Comparison of ENCODE assay signal across 39 cellular contexts in genomic region chr11:125778728-125779127, GRCh38. TPM values are rescaled to one million over a fixed set of nuclear protein-coding genes. Genes with fewer than 3 reads are reported as not detected.
"Had no signal": no experiment of that assay in that cellular context is flagged by ENCODE, and none has a peak within 500 bp of the region (broad histone marks: within the 10 kb centered on the region; RNA-seq: fewer than 3 reads in every experiment).

Gene PATE2, minus strand, starts transcription at chr11:125778828. Its CDS starts 55 bp downstream, at chr11:125778773.

- H3K4me3 ChIP-seq: adrenal gland, ascending aorta, coronary artery, dorsolateral prefrontal cortex, esophagus muscularis mucosa, gastrocnemius medialis, heart left ventricle had no signal

- H3K9me3 ChIP-seq: adrenal gland, ascending aorta, esophagus muscularis mucosa, gastrocnemius medialis, heart left ventricle had no signal

- H3K9me3 Mint-ChIP-seq: activated naive CD4-positive, alpha-beta T cell treated with anti-CD3 and anti-CD28 coated beads, Interleukin-2, amount 50 U/mL, for 24 hours; activated naive CD8-positive, alpha-beta T cell treated with anti-CD3 and anti-CD28 coated beads, Interleukin-2, amount 50 U/mL, for 24 hours; activated T-helper 1 cell treated with anti-CD3 and anti-CD28 coated beads, Interleukin-12 subunit alpha, Interleukin-12 subunit beta, Interleukin-2, Interleukin-4 antibody, amounts not matched to agents 30 ng/mL and 10 ng/mL and 1 ng/mL, durations not matched to agents 14 hours and 24 hours and 36 hours; activated T-helper 2 cell treated with anti-CD3 and anti-CD28 coated beads, Interferon-gamma antibody, Interleukin-2, Interleukin-4, amounts not matched to agents 10 μg/mL and 5 μg/mL and 100 μg/mL, durations not matched to agents 14 hours and 24 hours and 36 hours; dendritic cell treated with granulocyte-macrophage colony-stimulating factor and Interleukin-4, amounts not matched to agents 40 ng/mL and 50 ng/mL, for 4 days; T-helper 1 cell treated with Interleukin-12 subunit alpha and Interleukin-12 subunit beta and Interleukin-4 antibody, amounts not matched to agents 30 μg/mL and 1 μg/mL, for 36 hours; T-helper 2 cell treated with Interferon-gamma antibody and Interleukin-4, amounts not matched to agents 5 μg/mL and 100 μg/mL, for 36 hours had no signal

- H3K4me3 Mint-ChIP-seq: activated CD4-positive, alpha-beta memory T cell treated with anti-CD3 and anti-CD28 coated beads for 36 hours; activated CD4-positive, alpha-beta T cell treated with anti-CD3 and anti-CD28 coated beads for 36 hours; activated CD4-positive, alpha-beta T cell treated with anti-CD3 and anti-CD28 coated beads, Interleukin-2, amount 10 ng/mL, durations not matched to agents 24 days and 14 days; activated CD8-positive, alpha-beta memory T cell treated with anti-CD3 and anti-CD28 coated beads, Interleukin-2, amount 10 ng/mL, durations not matched to agents 7 days and 5 days; activated CD8-positive, alpha-beta T cell treated with anti-CD3 and anti-CD28 coated beads, Interleukin-2, amount 10 ng/mL, durations not matched to agents 7 days and 5 days; activated naive CD4-positive, alpha-beta T cell treated with anti-CD3 and anti-CD28 coated beads for 36 hours; activated naive CD4-positive, alpha-beta T cell treated with anti-CD3 and anti-CD28 coated beads, Interleukin-2, amount 50 U/mL, for 24 hours; activated naive CD8-positive, alpha-beta T cell treated with anti-CD3 and anti-CD28 coated beads for 36 hours; activated naive CD8-positive, alpha-beta T cell treated with anti-CD3 and anti-CD28 coated beads, Interleukin-2, amount 50 U/mL, for 24 hours; activated T-helper 1 cell treated with anti-CD3 and anti-CD28 coated beads, Interleukin-12 subunit alpha, Interleukin-12 subunit beta, Interleukin-2, Interleukin-4 antibody, amounts not matched to agents 30 ng/mL and 10 ng/mL and 1 ng/mL, durations not matched to agents 14 hours and 24 hours and 36 hours; central memory CD8-positive, alpha-beta T cell; dendritic cell treated with granulocyte-macrophage colony-stimulating factor and Interleukin-4, amounts not matched to agents 40 ng/mL and 50 ng/mL, for 4 days; endodermal cell; T-helper 1 cell treated with Interleukin-12 subunit alpha and Interleukin-12 subunit beta and Interleukin-4 antibody, amounts not matched to agents 30 μg/mL and 1 μg/mL, for 36 hours; T-helper 2 cell treated with Interferon-gamma antibody and Interleukin-4, amounts not matched to agents 5 μg/mL and 100 μg/mL, for 36 hours had no signal

- H3K4me1 ChIP-seq: adrenal gland, ascending aorta, esophagus muscularis mucosa, foreskin keratinocyte, gastrocnemius medialis, heart left ventricle had no signal

- H3K27me3 Mint-ChIP-seq: dendritic cell treated with granulocyte-macrophage colony-stimulating factor and Interleukin-4, amounts not matched to agents 40 ng/mL and 50 ng/mL, for 4 days had no signal

- H3K4me1 Mint-ChIP-seq: activated CD4-positive, alpha-beta T cell treated with anti-CD3 and anti-CD28 coated beads for 36 hours; activated CD4-positive, alpha-beta T cell treated with anti-CD3 and anti-CD28 coated beads, Interleukin-2, amount 10 ng/mL, durations not matched to agents 24 days and 14 days; activated CD8-positive, alpha-beta memory T cell treated with anti-CD3 and anti-CD28 coated beads, Interleukin-2, amount 10 ng/mL, durations not matched to agents 7 days and 5 days; activated naive CD4-positive, alpha-beta T cell treated with anti-CD3 and anti-CD28 coated beads, Interleukin-2, amount 50 U/mL, for 24 hours; activated naive CD8-positive, alpha-beta T cell treated with anti-CD3 and anti-CD28 coated beads for 36 hours; activated naive CD8-positive, alpha-beta T cell treated with anti-CD3 and anti-CD28 coated beads, Interleukin-2, amount 50 U/mL, for 24 hours; central memory CD8-positive, alpha-beta T cell had no signal

- H3K27me3 ChIP-seq: adrenal gland, ascending aorta, brain microvascular endothelial cell, dorsolateral prefrontal cortex, esophagus muscularis mucosa, foreskin keratinocyte, gastrocnemius medialis, heart left ventricle had no signal

- H3K36me3 Mint-ChIP-seq: activated CD4-positive, alpha-beta memory T cell treated with anti-CD3 and anti-CD28 coated beads for 36 hours; activated CD8-positive, alpha-beta memory T cell treated with anti-CD3 and anti-CD28 coated beads, Interleukin-2, amount 10 ng/mL, durations not matched to agents 7 days and 5 days; activated naive CD4-positive, alpha-beta T cell treated with anti-CD3 and anti-CD28 coated beads, Interleukin-2, amount 50 U/mL, for 24 hours; activated naive CD8-positive, alpha-beta T cell treated with anti-CD3 and anti-CD28 coated beads for 36 hours had no signal

- DNase-seq: activated CD4-positive, alpha-beta memory T cell treated with anti-CD3 and anti-CD28 coated beads for 36 hours; activated CD4-positive, alpha-beta T cell treated with anti-CD3 and anti-CD28 coated beads for 36 hours; activated CD4-positive, alpha-beta T cell treated with anti-CD3 and anti-CD28 coated beads, Interleukin-2, amount 10 ng/mL, durations not matched to agents 24 days and 14 days; activated CD4-positive, CD25-positive, alpha-beta regulatory T cell; activated CD4-positive, CD25-positive, alpha-beta regulatory T cell treated with anti-CD3 and anti-CD28 coated beads, Interleukin-2, amount 50 U/mL, for 72 hours; activated CD8-positive, alpha-beta memory T cell treated with anti-CD3 and anti-CD28 coated beads, Interleukin-2, amount 10 ng/mL, durations not matched to agents 7 days and 5 days; activated CD8-positive, alpha-beta memory T cell treated with anti-CD3 and anti-CD28 coated beads, Interleukin-2, amount 50 U/mL, for 4 hours; activated CD8-positive, alpha-beta T cell treated with anti-CD3 and anti-CD28 coated beads, Interleukin-2, amount 10 ng/mL, durations not matched to agents 7 days and 5 days; activated effector memory CD4-positive, alpha-beta T cell treated with anti-CD3 and anti-CD28 coated beads, Interleukin-2, amount 50 U/mL, for 16 hours; activated naive CD4-positive, alpha-beta T cell treated with anti-CD3 and anti-CD28 coated beads for 36 hours; activated naive CD8-positive, alpha-beta T cell treated with anti-CD3 and anti-CD28 coated beads for 36 hours; activated naive CD8-positive, alpha-beta T cell treated with anti-CD3 and anti-CD28 coated beads, Interleukin-2, amount 50 U/mL, for 24 hours; activated T-cell treated with anti-CD3 and anti-CD28 coated beads, Interleukin-2, amount 50 U/mL, for 1 hour; activated T-cell treated with anti-CD3 and anti-CD28 coated beads, Interleukin-2, amount 50 U/mL, for 48 hours; adrenal gland; amygdala; brain microvascular endothelial cell; dorsolateral prefrontal cortex; effector memory CD4-positive, alpha-beta T cell; endodermal cell; erythroblast; foreskin keratinocyte; gastrocnemius medialis; glutamatergic neuron; heart left ventricle; T1000 had no signal

- H3K36me3 ChIP-seq: adrenal gland, ascending aorta, brain microvascular endothelial cell, esophagus muscularis mucosa, gastrocnemius medialis, heart left ventricle had no signal

- H3K27ac Mint-ChIP-seq: activated CD4-positive, alpha-beta memory T cell treated with anti-CD3 and anti-CD28 coated beads for 36 hours; activated CD4-positive, alpha-beta T cell treated with anti-CD3 and anti-CD28 coated beads for 36 hours; activated CD4-positive, alpha-beta T cell treated with anti-CD3 and anti-CD28 coated beads, Interleukin-2, amount 10 ng/mL, durations not matched to agents 24 days and 14 days; activated CD8-positive, alpha-beta memory T cell treated with anti-CD3 and anti-CD28 coated beads, Interleukin-2, amount 10 ng/mL, durations not matched to agents 7 days and 5 days; activated CD8-positive, alpha-beta T cell treated with anti-CD3 and anti-CD28 coated beads, Interleukin-2, amount 10 ng/mL, durations not matched to agents 7 days and 5 days; activated naive CD4-positive, alpha-beta T cell treated with anti-CD3 and anti-CD28 coated beads for 36 hours; activated naive CD4-positive, alpha-beta T cell treated with anti-CD3 and anti-CD28 coated beads, Interleukin-2, amount 50 U/mL, for 24 hours; activated naive CD8-positive, alpha-beta T cell treated with anti-CD3 and anti-CD28 coated beads for 36 hours; activated naive CD8-positive, alpha-beta T cell treated with anti-CD3 and anti-CD28 coated beads, Interleukin-2, amount 50 U/mL, for 24 hours; activated T-helper 1 cell treated with anti-CD3 and anti-CD28 coated beads, Interleukin-12 subunit alpha, Interleukin-12 subunit beta, Interleukin-2, Interleukin-4 antibody, amounts not matched to agents 30 ng/mL and 10 ng/mL and 1 ng/mL, durations not matched to agents 14 hours and 24 hours and 36 hours; activated T-helper 2 cell treated with anti-CD3 and anti-CD28 coated beads, Interferon-gamma antibody, Interleukin-2, Interleukin-4, amounts not matched to agents 10 μg/mL and 5 μg/mL and 100 μg/mL, durations not matched to agents 14 hours and 24 hours and 36 hours; dendritic cell treated with granulocyte-macrophage colony-stimulating factor and Interleukin-4, amounts not matched to agents 40 ng/mL and 50 ng/mL, for 4 days; endodermal cell; T-helper 1 cell treated with Interleukin-12 subunit alpha and Interleukin-12 subunit beta and Interleukin-4 antibody, amounts not matched to agents 30 μg/mL and 1 μg/mL, for 36 hours; T-helper 2 cell treated with Interferon-gamma antibody and Interleukin-4, amounts not matched to agents 5 μg/mL and 100 μg/mL, for 36 hours had no signal

- H3K27ac ChIP-seq: adrenal gland, ascending aorta, brain microvascular endothelial cell, coronary artery, dorsolateral prefrontal cortex, esophagus muscularis mucosa, foreskin keratinocyte, gastrocnemius medialis, heart left ventricle had no signal

- ATAC-seq: activated CD4-positive, alpha-beta T cell treated with anti-CD3 and anti-CD28 coated beads for 36 hours; activated CD8-positive, alpha-beta memory T cell treated with anti-CD3 and anti-CD28 coated beads, Interleukin-2, amount 10 ng/mL, durations not matched to agents 7 days and 5 days; activated CD8-positive, alpha-beta T cell treated with anti-CD3 and anti-CD28 coated beads, Interleukin-2, amount 10 ng/mL, durations not matched to agents 7 days and 5 days; activated naive CD8-positive, alpha-beta T cell treated with anti-CD3 and anti-CD28 coated beads, Interleukin-2, amount 50 U/mL, for 24 hours; foreskin keratinocyte; gastrocnemius medialis; heart left ventricle had no signal

RNA-seq across cellular contexts. Expression of gene PATE2, which starts in this region (rescaled TPM):
- total RNA-seq: activated CD4-positive, alpha-beta memory T cell treated with anti-CD3 and anti-CD28 coated beads for 36 hours; activated CD4-positive, alpha-beta T cell treated with anti-CD3 and anti-CD28 coated beads, Interleukin-2, amount 10 ng/mL, durations not matched to agents 24 days and 14 days; activated CD8-positive, alpha-beta memory T cell treated with anti-CD3 and anti-CD28 coated beads for 36 hours; activated CD8-positive, alpha-beta memory T cell treated with anti-CD3 and anti-CD28 coated beads, Interleukin-2, amount 10 ng/mL, durations not matched to agents 7 days and 5 days; activated CD8-positive, alpha-beta T cell treated with anti-CD3 and anti-CD28 coated beads, Interleukin-2, amount 10 ng/mL, durations not matched to agents 7 days and 5 days; activated naive CD4-positive, alpha-beta T cell treated with anti-CD3 and anti-CD28 coated beads for 36 hours; activated naive CD8-positive, alpha-beta T cell treated with anti-CD3 and anti-CD28 coated beads for 36 hours; activated T-helper 2 cell treated with anti-CD3 and anti-CD28 coated beads, Interferon-gamma antibody, Interleukin-2, Interleukin-4, amounts not matched to agents 10 μg/mL and 5 μg/mL and 100 μg/mL, durations not matched to agents 14 hours and 24 hours and 36 hours; ascending aorta; bronchial epithelial cell; cardiac septum; esophagus muscularis mucosa; foreskin keratinocyte; gastrocnemius medialis; heart left ventricle had no signal
- polyA plus RNA-seq: adrenal gland, foreskin keratinocyte, heart left ventricle had no signal
